In the genomic region with DNA sequence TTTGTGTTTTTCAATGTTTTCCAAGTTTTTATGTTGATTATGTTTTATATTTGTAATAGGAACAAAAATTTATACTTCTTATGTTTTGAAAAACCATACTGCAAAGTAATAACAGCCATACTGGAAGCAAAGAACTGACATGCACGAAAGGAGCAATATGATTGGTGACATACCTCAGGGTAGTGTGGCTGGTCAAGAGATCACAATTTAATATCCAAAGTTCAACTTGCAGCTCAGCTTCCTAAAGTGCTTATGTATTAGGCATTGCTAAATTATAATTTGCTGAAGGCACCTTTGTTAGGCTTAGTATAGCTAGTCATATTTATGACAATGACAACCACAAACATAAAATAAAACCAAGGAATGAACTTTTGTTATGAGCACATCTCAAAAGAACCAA, we compare ENCODE assay signal across 24 cellular contexts. TPM values are rescaled to one million over a fixed set of nuclear protein-coding genes. Genes with fewer than 3 reads are reported as not detected.
DNase-seq lines count a peak whose midpoint lies in the region; ATAC-seq, FAIRE-seq and TF ChIP-seq lines count a peak whose summit lies in the region.
"Had no signal": no experiment of that assay in that cellular context is flagged by ENCODE, and none has a peak within 500 bp of the region (broad histone marks: within the 10 kb centered on the region; RNA-seq: fewer than 3 reads in every experiment).

No MANE protein-coding gene starts in this region.

- H3K27ac ChIP-seq in pancreas = no peak overlapping the region
- H3K27ac ChIP-seq: A549; BLaER1 treated with 17β-estradiol and CSF1 and Interleukin-3, amounts not matched to agents 10 nM and 100 nM; GM23248 had no signal

- no peak for TF ChIP-seq CTCF in pancreas (IDR thresholded peaks at IDR 0.05)

- DNase-seq in GM19239 (ENCODE audit: insufficient read length, low spot score) = no peak
- DNase-seq in left lobe of liver (ENCODE audit: low spot score) = no peak
- no peak for DNase-seq in pancreas
- DNase-seq in RKO (ENCODE audit: low spot score) = no peak
- DNase-seq in GM03348 (ENCODE audit: low spot score) = no peak
- no peak for DNase-seq in NCI-H226
- DNase-seq: 8988T; ACHN; AML-193; BE2C; CD4-positive, alpha-beta T cell; CD8-positive, alpha-beta memory T cell; DMS 273 treated with DMSO at 0.1 percent for 48 hours; DMS79; EL; GDM1; GM23248; H7; HCEC 1CT had no signal

- FAIRE-seq in GM19239 (lab: Jason Lieb, UNC) (peak; percentile 49), pancreas (lab: Jason Lieb, UNC) (peak; percentile 20)
- FAIRE-seq: A549, D721Med, GM12891, H1 had no signal

- H3K4me1 ChIP-seq in pancreas = no peaks in the 10 kb centered on the region
- H3K4me1 ChIP-seq: A549; BLaER1 treated with 17β-estradiol and CSF1 and Interleukin-3, amounts not matched to agents 10 nM and 100 nM had no signal

- no peaks in the 10 kb centered on the region for H3K36me3 ChIP-seq in pancreas

- ATAC-seq in left lobe of liver = peak; percentile 38
- ATAC-seq in pancreas = no peak
- ATAC-seq: A549 had no signal

- intact Hi-C loops in pancreas (cut with DNase I) = no loop called here

- no peak overlapping the region for H3K4me3 ChIP-seq in pancreas
- H3K4me3 ChIP-seq: A549; BLaER1 treated with 17β-estradiol and CSF1 and Interleukin-3, amounts not matched to agents 10 nM and 100 nM; GM23248 had no signal

- H3K9me3 ChIP-seq in pancreas = no peaks in the 10 kb centered on the region
- H3K9me3 ChIP-seq: BE2C had no signal

- WGBS in pancreas, 2 donors = 97 to 98% methylated on average over 1 of the region's 1 CpG

- no peaks in the 10 kb centered on the region for H3K27me3 ChIP-seq in pancreas
- H3K27me3 ChIP-seq: BE2C; BLaER1 treated with 17β-estradiol and CSF1 and Interleukin-3, amounts not matched to agents 10 nM and 100 nM had no signal

RNA-seq across cellular contexts. Expression of a gene that starts 25.9 kb away (rescaled TPM):
- total RNA-seq in left lobe of liver = 24.8 TPM
- 10 to 100 TPM in 4 of 6 donors, 1 to 10 TPM in 2; 7.8 to 15.8 (median 10.3) TPM for total RNA-seq in pancreas
- polyA plus RNA-seq in pancreas = 1 to 10 TPM; 3.3 to 4.5 TPM
